In the genomic region with DNA sequence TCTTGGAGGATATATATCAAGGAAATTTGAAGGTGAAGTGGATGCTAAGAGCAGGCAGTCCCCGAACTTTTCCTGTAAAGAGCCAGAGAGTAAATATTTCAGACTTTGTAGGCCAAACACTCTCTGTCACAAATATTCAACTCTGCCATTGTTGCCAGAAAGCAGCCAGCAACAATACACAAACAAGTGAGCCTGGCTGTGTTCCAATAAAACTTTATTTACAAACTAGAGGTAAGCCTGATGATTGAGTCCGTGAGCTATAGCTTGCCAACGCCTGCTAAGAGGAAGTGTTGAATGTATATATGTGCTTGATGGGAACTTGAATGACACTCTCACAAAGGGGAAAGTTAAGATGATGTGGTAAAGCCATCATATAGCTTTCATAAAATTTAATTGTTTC, we compare ENCODE assay signal across 17 cellular contexts.
"Had no signal": no experiment of that assay in that cellular context is flagged by ENCODE, and none has a peak within 500 bp of the region (broad histone marks: within the 10 kb centered on the region; RNA-seq: fewer than 3 reads in every experiment).

No MANE protein-coding gene starts in this region.

- H3K36me3 ChIP-seq: brain microvascular endothelial cell, colonic mucosa had no signal

- FAIRE-seq: frontal cortex, keratinocyte had no signal

- H3K9me3 ChIP-seq: colonic mucosa had no signal

- H3K4me1 ChIP-seq: colonic mucosa had no signal

- DNase-seq: activated CD4-positive, alpha-beta T cell treated with anti-CD3 and anti-CD28 coated beads, Interleukin-2, amount 10 ng/mL, durations not matched to agents 7 days and 5 days; activated CD4-positive, CD25-positive, alpha-beta regulatory T cell; activated CD8-positive, alpha-beta T cell treated with anti-CD3 and anti-CD28 coated beads, Interleukin-2, amount 10 ng/mL, durations not matched to agents 7 days and 5 days; activated naive CD4-positive, alpha-beta T cell treated with anti-CD3 and anti-CD28 coated beads for 36 hours; activated T-cell treated with anti-CD3 and anti-CD28 coated beads, Interleukin-2, amount 50 U/mL, for 4 hours; anterior cingulate cortex; brain microvascular endothelial cell; colonic mucosa; midbrain; stimulated activated CD4-positive, alpha-beta T cell treated with anti-CD3 and anti-CD28 coated beads, Interleukin-12 subunit alpha, Interleukin-12 subunit beta, amount 100 ng/mL, for 4 hours; stimulated activated CD4-positive, alpha-beta T cell treated with anti-CD3 and anti-CD28 coated beads, Interleukin-1b, Interleukin-23, amount 100 ng/mL, for 48 hours; stimulated activated CD8-positive, alpha-beta memory T cell treated with anti-CD3 and anti-CD28 coated beads, Interleukin-4, amount 100 ng/mL, for 48 hours; stimulated activated naive CD4-positive, alpha-beta T cell; substantia nigra; T1000 had no signal

- H3K27me3 ChIP-seq: brain microvascular endothelial cell, colonic mucosa had no signal

- H3K4me3 ChIP-seq: colonic mucosa had no signal

- H3K27ac ChIP-seq: brain microvascular endothelial cell, colonic mucosa had no signal
